ENCODE assay signal across 9 cellular contexts in genomic region chr4:183099537-183100297, GRCh38. TPM values are rescaled to one million over a fixed set of nuclear protein-coding genes. Genes with fewer than 3 reads are reported as not detected.
DNase-seq lines count a peak whose midpoint lies in the region; ATAC-seq and TF ChIP-seq lines count a peak whose summit lies in the region.
"Had no signal": no experiment of that assay in that cellular context is flagged by ENCODE, and none has a peak within 500 bp of the region (broad histone marks: within the 10 kb centered on the region; RNA-seq: fewer than 3 reads in every experiment).

No MANE protein-coding gene starts in this region.

- no peaks in the 10 kb centered on the region for H3K9me3 Mint-ChIP-seq in activated T-cell treated with anti-CD3 and anti-CD28 coated beads, Interleukin-2, amount 50 U/mL, for 72 hours
- H3K9me3 Mint-ChIP-seq: T-helper 1 cell treated with Interleukin-12 subunit alpha and Interleukin-12 subunit beta and Interleukin-4 antibody, amounts not matched to agents 30 μg/mL and 1 μg/mL, for 36 hours had no signal

- peaks cover 43% of the 10 kb centered on the region for H3K27me3 Mint-ChIP-seq in activated T-cell treated with anti-CD3 and anti-CD28 coated beads, Interleukin-2, amount 50 U/mL, for 72 hours (ENCODE audit: low read depth)

- ATAC-seq in HG03521 (IDR thresholded peaks at IDR 0.05; ENCODE audit: unreplicated experiment): peak; percentile 14
- peak; percentile 10 to 22 for ATAC-seq in activated T-cell treated with anti-CD3 and anti-CD28 coated beads, Interleukin-2, amount 50 U/mL, for 72 hours (replicated peaks in 1 of 2)
- ATAC-seq in omental fat pad (ENCODE audit: low FRiP score): peak; percentile 7
- ATAC-seq in HG02852 (IDR thresholded peaks at IDR 0.05; ENCODE audit: unreplicated experiment): no peak
- no peak for ATAC-seq in GM18873 (IDR thresholded peaks at IDR 0.05; ENCODE audit: low FRiP score, unreplicated experiment)

- H3K36me3 Mint-ChIP-seq in activated T-cell treated with anti-CD3 and anti-CD28 coated beads, Interleukin-2, amount 50 U/mL, for 72 hours (ENCODE audit: insufficient read depth in 2 of 2): no peaks in the 10 kb centered on the region

- peak overlapping the region; percentile 54 to 55 for H3K4me3 Mint-ChIP-seq in activated T-cell treated with anti-CD3 and anti-CD28 coated beads, Interleukin-2, amount 50 U/mL, for 72 hours
- H3K4me3 Mint-ChIP-seq: T-helper 1 cell treated with Interleukin-12 subunit alpha and Interleukin-12 subunit beta and Interleukin-4 antibody, amounts not matched to agents 30 μg/mL and 1 μg/mL, for 36 hours had no signal

- H3K27ac Mint-ChIP-seq in activated T-cell treated with anti-CD3 and anti-CD28 coated beads, Interleukin-2, amount 50 U/mL, for 72 hours: no peak overlapping the region
- H3K27ac Mint-ChIP-seq: T-helper 1 cell treated with Interleukin-12 subunit alpha and Interleukin-12 subunit beta and Interleukin-4 antibody, amounts not matched to agents 30 μg/mL and 1 μg/mL, for 36 hours had no signal

- TF ChIP-seq CTCF in omental fat pad (IDR thresholded peaks at IDR 0.05): no peak

- DNase-seq in GM03348 (ENCODE audit: low spot score): peak; percentile 45
- DNase-seq in activated T-cell treated with anti-CD3 and anti-CD28 coated beads, Interleukin-2, amount 50 U/mL, for 72 hours: peak; percentile 13 to 18
- DNase-seq in glomerular visceral epithelial cell (ENCODE audit: extremely low spot score): peak; percentile 59
- no peak for DNase-seq in omental fat pad (ENCODE audit: low spot score)
- no peak for DNase-seq in DMS153 (lab: John Stamatoyannopoulos, UW)

- H3K4me1 Mint-ChIP-seq in activated T-cell treated with anti-CD3 and anti-CD28 coated beads, Interleukin-2, amount 50 U/mL, for 72 hours (ENCODE audit: low read depth): peaks cover 5% of the 10 kb centered on the region

RNA-seq across cellular contexts. Expression of gene WWC2, which starts 0.7 kb away (rescaled TPM):
- total RNA-seq in activated T-cell treated with anti-CD3 and anti-CD28 coated beads, Interleukin-2, amount 50 U/mL, for 72 hours: 1 to 10 TPM; 3.6 to 3.7 TPM
- total RNA-seq in omental fat pad: 10 to 100 TPM; 33.7 to 48.3 (median 42.9) TPM

Comparison
In these comparisons a context has a peak if more than half of its experiments do, and no peak if none do; other contexts are left out.
1. DNase-seq: peak in GM03348 (single experiment), activated T-cell treated with anti-CD3 and anti-CD28 coated beads, Interleukin-2, amount 50 U/mL, for 72 hours (2 of 2) and glomerular visceral epithelial cell (single experiment); none in omental fat pad (single experiment) and DMS153 (single experiment).
2. ATAC-seq: peak in HG03521 (single experiment), activated T-cell treated with anti-CD3 and anti-CD28 coated beads, Interleukin-2, amount 50 U/mL, for 72 hours (2 of 2) and omental fat pad (single experiment); none in HG02852 (single experiment) and GM18873 (single experiment).
3. RNA of gene WWC2, which starts 0.7 kb away (total RNA-seq): 33.7 to 48.3 TPM in omental fat pad; 3.6 to 3.7 TPM in activated T-cell treated with anti-CD3 and anti-CD28 coated beads, Interleukin-2, amount 50 U/mL, for 72 hours; every median in the first group is over 4 times any median in the second.